Comparison of ENCODE assay signal across 1 cellular context in genomic region chr10:49941447-49942338, GRCh38.
TF ChIP-seq lines count a peak whose summit lies in the region.
"Not testable (repeated sequence)": the region's sequence is repeated elsewhere in the genome, so short reads cannot be mapped to it uniquely, and the experiment has no call there.

Gene PARG (minus strand): TSS chr10:49942027. CDS start chr10:49941725, 302 bp downstream.
Gene TIMM23B (plus strand): TSS chr10:49942053. CDS start chr10:49942195, 142 bp downstream.

TF ChIP-seq in K562, 482 proteins besides CTCF, POLR2A, EP300 and RAD21 (continued from another document):
- peak; percentile 96 for TF ChIP-seq ZBTB40 (IDR thresholded peaks at IDR 0.05)
- TF ChIP-seq ZBTB40 (CRISPR knock-in tag; IDR thresholded peaks at IDR 0.05), result not testable (repeated sequence)
- TF ChIP-seq ETS1 (conservative IDR thresholded peaks at IDR 0.05; ENCODE audit: control insufficient read depth, low read depth, low read length), result peak; percentile 60; the same call in 1 of the 2 replicates
- peak; percentile 29; the same call in 1 of the 2 replicates for TF ChIP-seq RB1 (IDR thresholded peaks at IDR 0.05; ENCODE audit: low read depth)
- peak; percentile 83 for TF ChIP-seq ELF1 (tag; IDR thresholded peaks at IDR 0.05)
- TF ChIP-seq ELF4 (CRISPR knock-in tag; IDR thresholded peaks at IDR 0.05), result peak; percentile 82
- peak; percentile 97 for TF ChIP-seq E4F1 (CRISPR knock-in tag; IDR thresholded peaks at IDR 0.05; ENCODE audit: borderline replicate concordance)
- 0 out of 2 replicates have a peak, but pooled peaks have one; percentile 48 for TF ChIP-seq HMG20B (CRISPR knock-in tag; IDR thresholded peaks at IDR 0.05)
- TF ChIP-seq RFX1 (IDR thresholded peaks at IDR 0.05), result peak; percentile 41; the same call in 1 of the 2 replicates
- 0 out of 2 replicates have a peak, but pooled peaks have one; percentile 28 for TF ChIP-seq SOX6 (IDR thresholded peaks at IDR 0.05)
- peak; percentile 91 for TF ChIP-seq C11orf30 (IDR thresholded peaks at IDR 0.05; ENCODE audit: low read depth)
- peak in 1 of 2 experiments; percentile 90; a peak in 3 of 4 replicates for TF ChIP-seq HDAC1 (IDR thresholded peaks at IDR 0.05)
- peak; percentile 29; the same call in 1 of the 2 replicates for TF ChIP-seq GMEB1 (CRISPR knock-in tag; IDR thresholded peaks at IDR 0.05)
- TF ChIP-seq KDM4B (IDR thresholded peaks at IDR 0.05; ENCODE audit: borderline replicate concordance in 2 of 2, low read depth in 1 of 2), result peak in 1 of 2 experiments; percentile 75; a peak in 1 of 4 replicates
